Comparison of ENCODE assay signal across 13 cellular contexts in genomic region chr1:42951588-42951987, GRCh38. TPM values are rescaled to one million over a fixed set of nuclear protein-coding genes. Genes with fewer than 3 reads are reported as not detected.
A peak's percentile ranks its signal among the peaks of the same experiment; 100 is the strongest.
DNase-seq lines count a peak whose midpoint lies in the region; ATAC-seq and TF ChIP-seq lines count a peak whose summit lies in the region.
"Had no signal": no experiment of that assay in that cellular context is flagged by ENCODE, and none has a peak within 500 bp of the region (broad histone marks: within the 10 kb centered on the region; RNA-seq: fewer than 3 reads in every experiment).

No MANE protein-coding gene starts in this region.

- WGBS in spleen, 5 donors: 80 to 89% (median 86%) methylated on average over 1 of the region's 1 CpG

- in situ Hi-C loops in GM13977 (cut with MboI; ENCODE audit: low pct_unique_long_range_greater_than_20kb, low sequenced_read_pairs, unreplicated experiment): no loop called here

- H3K36me3 ChIP-seq in spleen: peaks cover 0 to 29% (median 0%) of the 10 kb centered on the region in 6 donors
- H3K36me3 ChIP-seq: left lung, pancreas had no signal

- peak overlapping the region; percentile 66 for H3K27ac Mint-ChIP-seq in activated T-cell treated with anti-CD3 and anti-CD28 coated beads, Interleukin-2, amount 50 U/mL, for 72 hours

- ATAC-seq in activated T-cell treated with anti-CD3 and anti-CD28 coated beads, Interleukin-2, amount 50 U/mL, for 72 hours (replicated peaks in 1 of 2): no peak
- ATAC-seq in GM19452 (IDR thresholded peaks at IDR 0.05; ENCODE audit: unreplicated experiment): no peak
- ATAC-seq: left lung, pancreas had no signal

- intact Hi-C loops in dorsolateral prefrontal cortex (cut with DNase I): no loop called here
- intact Hi-C loops in spleen (cut with DNase I; ENCODE audit: low total_unique reads): no loop called here

- no peaks in the 10 kb centered on the region for H3K9me3 Mint-ChIP-seq in activated T-cell treated with anti-CD3 and anti-CD28 coated beads, Interleukin-2, amount 50 U/mL, for 72 hours

- H3K4me1 Mint-ChIP-seq in activated T-cell treated with anti-CD3 and anti-CD28 coated beads, Interleukin-2, amount 50 U/mL, for 72 hours (ENCODE audit: low read depth): peaks cover 89% of the 10 kb centered on the region

- H3K4me3 ChIP-seq in dorsolateral prefrontal cortex: peak overlapping the region in 9 of 59 donors; percentile 14 to 88 (median 82)
- H3K4me3 ChIP-seq in spleen: peak overlapping the region in 1 of 8 donors; percentile 33
- H3K4me3 ChIP-seq: left lung, pancreas had no signal

- peaks cover 6 to 12% of the 10 kb centered on the region in 2 donors for H3K36me3 Mint-ChIP-seq in activated T-cell treated with anti-CD3 and anti-CD28 coated beads, Interleukin-2, amount 50 U/mL, for 72 hours (ENCODE audit: insufficient read depth in 2 of 2)

- DNase-seq in activated T-cell treated with anti-CD3 and anti-CD28 coated beads, Interleukin-2, amount 50 U/mL, for 72 hours: no peak
- no peak for DNase-seq in activated T-cell treated with anti-CD3 and anti-CD28 coated beads, Interleukin-2, amount 50 U/mL, for 1 hour
- no peak for DNase-seq in RWPE1 (ENCODE audit: low spot score)
- no peak for DNase-seq in dorsolateral prefrontal cortex
- DNase-seq in spleen: no peak
- DNase-seq in GM13977 (ENCODE audit: low spot score): no peak
- DNase-seq in NCI-H146 treated with DMSO at 0.1 percent for 48 hours (lab: John Stamatoyannopoulos, UW; ENCODE audit: unreplicated experiment): no peak
- DNase-seq: glutamatergic neuron, left lung, NCI-H2107, pancreas had no signal

- CTCF ChIA-PET in RWPE1 (lab: Yijun Ruan, JAX): no interaction called here

- H3K9me3 ChIP-seq in spleen: no peaks in the 10 kb centered on the region
- H3K9me3 ChIP-seq: left lung, pancreas had no signal

- TF ChIP-seq CTCF in RWPE1 (conservative IDR thresholded peaks at IDR 0.05; ENCODE audit: low read depth) (no peak), dorsolateral prefrontal cortex (IDR thresholded peaks at IDR 0.05 in 54 of 56, conservative IDR thresholded peaks at IDR 0.05 in 2 of 56; ENCODE audit: low read depth in 1 of 56, partially characterized antibody in 56 of 56) (no peak), spleen (IDR thresholded peaks at IDR 0.05 in 8 of 11, conservative IDR thresholded peaks at IDR 0.05 in 3 of 11) (no peak), GM13977 (IDR thresholded peaks at IDR 0.05; ENCODE audit: extremely low read depth, insufficient read depth, missing control alignments) (no peak)

- no peak for TF ChIP-seq POLR2A in spleen (IDR thresholded peaks at IDR 0.05)

- H3K4me3 Mint-ChIP-seq in activated T-cell treated with anti-CD3 and anti-CD28 coated beads, Interleukin-2, amount 50 U/mL, for 72 hours: peak overlapping the region in 1 of 2 donors; percentile 41

- H3K27me3 ChIP-seq in dorsolateral prefrontal cortex: no peaks in the 10 kb centered on the region
- no peaks in the 10 kb centered on the region for H3K27me3 ChIP-seq in spleen (replicated peaks in 1 of 7)
- H3K27me3 ChIP-seq: left lung, pancreas had no signal

- no peaks in the 10 kb centered on the region for H3K27me3 Mint-ChIP-seq in activated T-cell treated with anti-CD3 and anti-CD28 coated beads, Interleukin-2, amount 50 U/mL, for 72 hours (ENCODE audit: low read depth)

- H3K4me1 ChIP-seq in spleen: peaks cover 34 to 100% (median 93%) of the 10 kb centered on the region in 6 donors

- H3K27ac ChIP-seq in RWPE1 (peak overlapping the region; percentile 75), dorsolateral prefrontal cortex (peak overlapping the region in 31 of 59 donors; percentile 9 to 96 (median 90)), spleen (peak overlapping the region in 6 of 8 donors; percentile 53 to 94 (median 86))
- H3K27ac ChIP-seq: KMS-11, left lung, pancreas had no signal

- POLR2A ChIA-PET in RWPE1 (lab: Yijun Ruan, JAX; ENCODE audit: low non-redundant PET): no interaction called here

RNA-seq across cellular contexts. Expression of gene SLC2A1, which starts 7.1 kb away (rescaled TPM):
- total RNA-seq in activated T-cell treated with anti-CD3 and anti-CD28 coated beads, Interleukin-2, amount 50 U/mL, for 72 hours: 10 to 100 TPM; 41.7 to 51.9 TPM
- total RNA-seq in dorsolateral prefrontal cortex (100 to 1,000 TPM in 67 of 120 experiments, 10 to 100 TPM in 53; 36.8 to 290 (median 105) TPM), spleen (100 to 1,000 TPM in 3 of 7 donors, 10 to 100 TPM in 4; 26.2 to 142 (median 83.1) TPM)
- 10 to 100 TPM; 18.3 to 31.0 (median 19.5) TPM for polyA plus RNA-seq in spleen
